In the genomic region with DNA sequence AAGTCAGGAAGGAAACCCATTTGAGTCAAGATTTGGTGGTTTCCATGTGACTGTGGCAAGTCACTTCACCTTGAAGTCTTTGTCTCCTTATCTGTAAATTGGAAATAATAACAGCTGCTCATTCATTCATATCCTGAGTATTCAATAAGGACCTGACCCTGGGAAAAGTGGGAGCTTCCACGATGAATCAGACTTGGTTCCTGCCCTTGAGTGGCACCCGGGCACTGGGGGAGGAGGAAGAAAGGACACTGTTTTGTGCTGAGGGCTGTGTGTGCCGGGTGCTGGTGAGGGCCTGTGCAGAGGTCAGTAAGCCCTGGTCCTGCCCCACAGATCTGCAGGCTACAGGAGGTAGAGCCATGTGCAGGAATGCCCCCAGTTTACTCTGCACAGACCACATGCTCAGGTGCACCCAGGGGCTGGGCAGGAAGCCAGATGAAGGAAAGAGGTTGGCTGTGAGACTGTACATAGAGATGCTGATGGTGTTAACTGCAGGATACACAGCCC, we compare ENCODE assay signal across 9 cellular contexts. TPM values are rescaled to one million over a fixed set of nuclear protein-coding genes. Genes with fewer than 3 reads are reported as not detected.
DNase-seq lines count a peak whose midpoint lies in the region; ATAC-seq and TF ChIP-seq lines count a peak whose summit lies in the region.
"Had no signal": no experiment of that assay in that cellular context is flagged by ENCODE, and none has a peak within 500 bp of the region (broad histone marks: within the 10 kb centered on the region; RNA-seq: fewer than 3 reads in every experiment).

No MANE protein-coding gene starts in this region.

- peak overlapping the region; percentile 26 to 61 (median 54) for H3K27ac ChIP-seq in gastrocnemius medialis

- no peak for TF ChIP-seq POLR2A in gastrocnemius medialis (IDR thresholded peaks at IDR 0.05)

- no peaks in the 10 kb centered on the region for H3K36me3 ChIP-seq in gastrocnemius medialis

- TF ChIP-seq CTCF in gastrocnemius medialis (IDR thresholded peaks at IDR 0.05 in 4 of 5, conservative IDR thresholded peaks at IDR 0.05 in 1 of 5) = no peak

- ATAC-seq in SK-N-SH treated with all-trans-retinoic acid at 6 μM for 48 hours = peak; percentile 3
- no peak for ATAC-seq in gastrocnemius medialis
- no peak for ATAC-seq in HG03175 (IDR thresholded peaks at IDR 0.05; ENCODE audit: unreplicated experiment)
- ATAC-seq in HG03025 (IDR thresholded peaks at IDR 0.05; ENCODE audit: low FRiP score, unreplicated experiment) = no peak

- in situ Hi-C loops in G401 (cut with HindIII; ENCODE audit: low sequenced_read_pairs) = no loop called here
- in situ Hi-C loops in gastrocnemius medialis (cut with MboI; ENCODE audit: low sequenced_read_pairs in 4 of 4) = loop anchor here in 1 of 4 donors (10.0 kb wide), 1 partner anchor 50 kb away; no protein-coding TSS in a partner anchor

- no peaks in the 10 kb centered on the region for H3K9me3 ChIP-seq in gastrocnemius medialis

- no peak overlapping the region for H3K4me3 ChIP-seq in gastrocnemius medialis

- H3K4me1 ChIP-seq in gastrocnemius medialis = peaks cover 60 to 68% of the 10 kb centered on the region in 2 donors

- peak; percentile 70 for DNase-seq in G401 (ENCODE audit: low spot score)
- DNase-seq in glomerular visceral epithelial cell (ENCODE audit: extremely low spot score) = peak; percentile 93
- DNase-seq in gastrocnemius medialis = no peak
- DNase-seq in activated CD4-positive, alpha-beta T cell treated with anti-CD3 and anti-CD28 coated beads, Interleukin-2, amount 50 U/mL, for 48 hours = no peak
- no peak for DNase-seq in AG08396 (ENCODE audit: low spot score)
- DNase-seq: activated B cell treated with CpG ODN at 0.5 μM for 24 hours had no signal

- intact Hi-C loops in gastrocnemius medialis (cut with DNase I; ENCODE audit: low total_unique reads) = no loop called here

- H3K27me3 ChIP-seq in gastrocnemius medialis = no peaks in the 10 kb centered on the region

TF ChIP-seq in SK-N-SH treated with all-trans-retinoic acid at 6 μM for 48 hours, 23 proteins besides CTCF, POLR2A, EP300 and RAD21:
- TF ChIP-seq ZNF70 (CRISPR knock-in tag; IDR thresholded peaks at IDR 0.05) = no peak
- TF ChIP-seq ISL1 (CRISPR knock-in tag; IDR thresholded peaks at IDR 0.05) = no peak
- TF ChIP-seq, protein P1, sequence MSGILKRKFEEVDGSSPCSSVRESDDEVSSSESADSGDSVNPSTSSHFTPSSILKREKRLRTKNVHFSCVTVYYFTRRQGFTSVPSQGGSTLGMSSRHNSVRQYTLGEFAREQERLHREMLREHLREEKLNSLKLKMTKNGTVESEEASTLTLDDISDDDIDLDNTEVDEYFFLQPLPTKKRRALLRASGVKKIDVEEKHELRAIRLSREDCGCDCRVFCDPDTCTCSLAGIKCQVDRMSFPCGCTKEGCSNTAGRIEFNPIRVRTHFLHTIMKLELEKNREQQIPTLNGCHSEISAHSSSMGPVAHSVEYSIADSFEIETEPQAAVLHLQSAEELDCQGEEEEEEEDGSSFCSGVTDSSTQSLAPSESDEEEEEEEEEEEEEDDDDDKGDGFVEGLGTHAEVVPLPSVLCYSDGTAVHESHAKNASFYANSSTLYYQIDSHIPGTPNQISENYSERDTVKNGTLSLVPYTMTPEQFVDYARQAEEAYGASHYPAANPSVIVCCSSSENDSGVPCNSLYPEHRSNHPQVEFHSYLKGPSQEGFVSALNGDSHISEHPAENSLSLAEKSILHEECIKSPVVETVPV (CRISPR knock-in tag; IDR thresholded peaks at IDR 0.05) = no peak
- no peak for TF ChIP-seq POU6F1 (CRISPR knock-in tag; IDR thresholded peaks at IDR 0.05; ENCODE audit: borderline replicate concordance, low read depth)
- TF ChIP-seq ZFP30 (CRISPR knock-in tag; IDR thresholded peaks at IDR 0.05) = no peak
- no peak for TF ChIP-seq ZC3H10 (CRISPR knock-in tag; IDR thresholded peaks at IDR 0.05)
- TF ChIP-seq SNAI2 (CRISPR knock-in tag; IDR thresholded peaks at IDR 0.05) = no peak

RNA-seq across cellular contexts. Expression of gene NDST1, which starts 6.8 kb away (rescaled TPM):
- 68.1 and 76.0 TPM in 2 replicates for total RNA-seq in G401 (2014; rRNA removed; shearing (Covaris generic))
- total RNA-seq in gastrocnemius medialis = 10 to 100 TPM; 36.1 to 70.5 (median 50.5) TPM

Comparison
In these comparisons a context has a peak if more than half of its experiments do, and no peak if none do; other contexts are left out.
1. DNase-seq: peak in G401 (single experiment) and glomerular visceral epithelial cell (single experiment); none in gastrocnemius medialis (0 of 2), activated CD4-positive, alpha-beta T cell treated with anti-CD3 and anti-CD28 coated beads, Interleukin-2, amount 50 U/mL, for 48 hours (0 of 2) and AG08396 (single experiment).